9 cellular contexts compared by ENCODE assay signal in genomic region chr4:139951051-139951450, GRCh38.
A peak's percentile ranks its signal among the peaks of the same experiment; 100 is the strongest.
DNase-seq lines count a peak whose midpoint lies in the region; TF ChIP-seq lines count a peak whose summit lies in the region.
"Had no signal": no experiment of that assay in that cellular context is flagged by ENCODE, and none has a peak within 500 bp of the region (broad histone marks: within the 10 kb centered on the region; RNA-seq: fewer than 3 reads in every experiment).

No MANE protein-coding gene starts in this region.

- TF ChIP-seq POLR2A in stomach (IDR thresholded peaks at IDR 0.05): no peak

- peaks cover 13% of the 10 kb centered on the region for H3K36me3 Mint-ChIP-seq in endothelial cell (ENCODE audit: low read depth, unreplicated experiment)

- no peaks in the 10 kb centered on the region for H3K9me3 ChIP-seq in Loucy (ENCODE audit: insufficient read depth, low read depth, low read length)
- no peaks in the 10 kb centered on the region for H3K9me3 ChIP-seq in stomach

- H4K20me1 ChIP-seq in Loucy (ENCODE audit: insufficient read depth, low read length, poor library complexity, severe bottlenecking): no peaks in the 10 kb centered on the region

- H3K79me2 ChIP-seq in Loucy (ENCODE audit: insufficient read depth, low read length): peaks cover 24% of the 10 kb centered on the region

- WGBS in stomach, 5 donors: 69 to 94% (median 80%) methylated on average over 2 of the region's 2 CpGs

- H3K9ac ChIP-seq in Loucy (ENCODE audit: low read depth, low read length, poor library complexity, severe bottlenecking): peak overlapping the region; percentile 31

- peak overlapping the region; percentile 72 for H3K4me2 ChIP-seq in Loucy (ENCODE audit: low read depth, low read length, poor library complexity, severe bottlenecking)

- H3K4me3 ChIP-seq in Loucy (ENCODE audit: low read length, poor library complexity, severe bottlenecking) (peak overlapping the region; percentile 55), stomach (no peak overlapping the region)

- H3K9me3 Mint-ChIP-seq in endothelial cell (ENCODE audit: unreplicated experiment): no peaks in the 10 kb centered on the region

- peaks cover 7% of the 10 kb centered on the region for H3F3A ChIP-seq in Loucy (ENCODE audit: low read depth)

- DNase-seq in activated CD4-positive, alpha-beta T cell treated with anti-CD3 and anti-CD28 coated beads for 48 hours: peak; percentile 39
- no peak for DNase-seq in activated CD4-positive, alpha-beta T cell treated with anti-CD3 and anti-CD28 coated beads for 1 hour
- DNase-seq in brain pericyte (ENCODE audit: low read depth, low spot score): peak; percentile 33
- peak; percentile 5 for DNase-seq in stimulated activated CD4-positive, alpha-beta T cell treated with anti-CD3 and anti-CD28 coated beads, Interleukin-4, amount 100 ng/mL, for 24 hours
- no peak for DNase-seq in stomach
- DNase-seq in endothelial cell (ENCODE audit: low spot score): no peak
- no peak for DNase-seq in NCI-H2029 (lab: John Stamatoyannopoulos, UW)
- DNase-seq: left cardiac atrium had no signal

- no peak overlapping the region for H2AFZ ChIP-seq in Loucy (ENCODE audit: low read length)

- H3K27me3 Mint-ChIP-seq in endothelial cell (ENCODE audit: unreplicated experiment): peaks cover 2% of the 10 kb centered on the region

- no peak for TF ChIP-seq EP300 in stomach (IDR thresholded peaks at IDR 0.05)

- H3K36me3 ChIP-seq in Loucy (ENCODE audit: insufficient read depth, low read length) (no peaks in the 10 kb centered on the region), stomach (no peaks in the 10 kb centered on the region)

- no peak overlapping the region for H3K27ac ChIP-seq in stomach

- no peak overlapping the region for H3K27ac Mint-ChIP-seq in endothelial cell (ENCODE audit: unreplicated experiment)

- TF ChIP-seq CTCF in Loucy (conservative IDR thresholded peaks at IDR 0.05; ENCODE audit: low read length) (no peak), stomach (IDR thresholded peaks at IDR 0.05) (no peak), endothelial cell (IDR thresholded peaks at IDR 0.05; ENCODE audit: unreplicated experiment) (no peak)

- no peaks in the 10 kb centered on the region for H3K9me2 ChIP-seq in Loucy (replicated peaks; ENCODE audit: low read depth, low read length)

- H3K4me1 ChIP-seq in Loucy (ENCODE audit: insufficient read depth, low read length, poor library complexity, severe bottlenecking) (peaks cover 46% of the 10 kb centered on the region), stomach (peaks cover 0 to 32% (median 17%) of the 10 kb centered on the region in 4 donors)

- no peak overlapping the region for H3K4me3 Mint-ChIP-seq in endothelial cell (ENCODE audit: unreplicated experiment)

- H3K4me1 Mint-ChIP-seq in endothelial cell (ENCODE audit: unreplicated experiment): no peaks in the 10 kb centered on the region

- H3K27me3 ChIP-seq in Loucy (ENCODE audit: insufficient read depth, low read length, poor library complexity, severe bottlenecking) (no peaks in the 10 kb centered on the region), stomach (no peaks in the 10 kb centered on the region)

- intact Hi-C loops in stomach (cut with DNase I; ENCODE audit: low total_unique reads): no loop called here

Comparison
In these comparisons a context has a peak if more than half of its experiments do, and no peak if none do; other contexts are left out.
1. DNase-seq: peak in activated CD4-positive, alpha-beta T cell treated with anti-CD3 and anti-CD28 coated beads for 48 hours (single experiment), brain pericyte (single experiment) and stimulated activated CD4-positive, alpha-beta T cell treated with anti-CD3 and anti-CD28 coated beads, Interleukin-4, amount 100 ng/mL, for 24 hours (single experiment); none in activated CD4-positive, alpha-beta T cell treated with anti-CD3 and anti-CD28 coated beads for 1 hour (single experiment), stomach (single experiment), endothelial cell (single experiment) and NCI-H2029 (single experiment).